ENCODE assay signal across 19 cellular contexts in genomic region chr18:13623871-13624270, GRCh38.
"Had no signal": no experiment of that assay in that cellular context is flagged by ENCODE, and none has a peak within 500 bp of the region (broad histone marks: within the 10 kb centered on the region; RNA-seq: fewer than 3 reads in every experiment).

No MANE protein-coding gene starts in this region.

- H3K36me3 ChIP-seq: colonic mucosa, ovary, tibial nerve had no signal

- H3K27me3 ChIP-seq: colonic mucosa, ovary, right lobe of liver, tibial nerve had no signal

- H3K27ac Mint-ChIP-seq: activated naive CD8-positive, alpha-beta T cell treated with anti-CD3 and anti-CD28 coated beads for 36 hours; memory B cell had no signal

- DNase-seq: activated CD4-positive, alpha-beta T cell treated with anti-CD3 and anti-CD28 coated beads for 1 hour; activated CD8-positive, alpha-beta memory T cell treated with anti-CD3 and anti-CD28 coated beads for 24 hours; activated naive CD4-positive, alpha-beta T cell; activated naive CD8-positive, alpha-beta T cell treated with anti-CD3 and anti-CD28 coated beads for 36 hours; central memory CD4-positive, alpha-beta T cell; colonic mucosa; kidney; left ventricle myocardium inferior; mucosa of descending colon; naive thymus-derived CD4-positive, alpha-beta T cell; ovary; right lobe of liver; stimulated activated CD4-positive, alpha-beta T cell treated with anti-CD3 and anti-CD28 coated beads, Interleukin-4, amount 100 ng/mL, for 1 hour; T-helper 2 cell had no signal

- ATAC-seq: mucosa of descending colon had no signal

- H3K4me3 ChIP-seq: colonic mucosa, left ventricle myocardium inferior, mucosa of descending colon, ovary, right lobe of liver, smooth muscle cell, tibial nerve had no signal

- H3K4me3 Mint-ChIP-seq: activated naive CD8-positive, alpha-beta T cell treated with anti-CD3 and anti-CD28 coated beads for 36 hours; brain; memory B cell; naive thymus-derived CD4-positive, alpha-beta T cell had no signal

- H3K27ac ChIP-seq: colonic mucosa, left ventricle myocardium inferior, ovary, right lobe of liver, tibial nerve, VCaP had no signal

- H3K36me3 Mint-ChIP-seq: brain, memory B cell had no signal

- H3K4me2 ChIP-seq: smooth muscle cell had no signal

- H3K9me3 ChIP-seq: colonic mucosa, left ventricle myocardium inferior, mucosa of descending colon, ovary, right lobe of liver, tibial nerve had no signal

- H3K9me3 Mint-ChIP-seq: activated naive CD8-positive, alpha-beta T cell treated with anti-CD3 and anti-CD28 coated beads for 36 hours; brain; memory B cell; naive thymus-derived CD4-positive, alpha-beta T cell had no signal

- H3K4me1 ChIP-seq: colonic mucosa, right lobe of liver had no signal

- H3K27me3 Mint-ChIP-seq: activated naive CD8-positive, alpha-beta T cell treated with anti-CD3 and anti-CD28 coated beads for 36 hours; memory B cell; naive thymus-derived CD4-positive, alpha-beta T cell had no signal
